In genomic region chr19:46492841-46493235, GRCh38 we compare ENCODE assay signal across 14 cellular contexts. TPM values are rescaled to one million over a fixed set of nuclear protein-coding genes. Genes with fewer than 3 reads are reported as not detected.
DNase-seq lines count a peak whose midpoint lies in the region; ATAC-seq and TF ChIP-seq lines count a peak whose summit lies in the region.
"Had no signal": no experiment of that assay in that cellular context is flagged by ENCODE, and none has a peak within 500 bp of the region (broad histone marks: within the 10 kb centered on the region; RNA-seq: fewer than 3 reads in every experiment).

No MANE protein-coding gene starts in this region.

- H3K36me3 ChIP-seq in mesendoderm (ENCODE audit: control insufficient read depth, insufficient read depth, low read length) (no peaks in the 10 kb centered on the region), thoracic aorta (no peaks in the 10 kb centered on the region)
- H3K36me3 ChIP-seq: HAP-1 had no signal

- H3K79me1 ChIP-seq in mesendoderm (ENCODE audit: low read length) = no peaks in the 10 kb centered on the region

- no peaks in the 10 kb centered on the region for H3K79me2 ChIP-seq in mesendoderm (ENCODE audit: control insufficient read depth, insufficient read depth, low read length)

- peaks cover 82% of the 10 kb centered on the region for H3K27me3 Mint-ChIP-seq in activated T-cell treated with anti-CD3 and anti-CD28 coated beads, Interleukin-2, amount 50 U/mL, for 24 hours
- H3K27me3 Mint-ChIP-seq in central memory CD8-positive, alpha-beta T cell = peaks cover 75% of the 10 kb centered on the region
- peaks cover 50% of the 10 kb centered on the region for H3K27me3 Mint-ChIP-seq in type B pancreatic cell

- peaks cover 26% of the 10 kb centered on the region for H3K4me1 Mint-ChIP-seq in activated T-cell treated with anti-CD3 and anti-CD28 coated beads, Interleukin-2, amount 50 U/mL, for 24 hours (ENCODE audit: low read depth)
- peaks cover 21% of the 10 kb centered on the region for H3K4me1 Mint-ChIP-seq in central memory CD8-positive, alpha-beta T cell
- H3K4me1 Mint-ChIP-seq in type B pancreatic cell (ENCODE audit: unreplicated experiment) = peaks cover 17% of the 10 kb centered on the region

- H2BK15ac ChIP-seq in mesendoderm (replicated peaks; ENCODE audit: low read depth) = no peak overlapping the region

- peak overlapping the region; percentile 24 for H3K4me2 ChIP-seq in mesendoderm (ENCODE audit: low read length)

- H3K27ac Mint-ChIP-seq in activated T-cell treated with anti-CD3 and anti-CD28 coated beads, Interleukin-2, amount 50 U/mL, for 24 hours = no peak overlapping the region
- no peak overlapping the region for H3K27ac Mint-ChIP-seq in central memory CD8-positive, alpha-beta T cell (ENCODE audit: low read depth)
- H3K27ac Mint-ChIP-seq in type B pancreatic cell = no peak overlapping the region
- H3K27ac Mint-ChIP-seq: activated T-helper 2 cell treated with anti-CD3 and anti-CD28 coated beads, Interferon-gamma antibody, Interleukin-2, Interleukin-4, amounts not matched to agents 10 μg/mL and 5 μg/mL and 100 μg/mL, durations not matched to agents 14 hours and 24 hours and 36 hours had no signal

- H2AK5ac ChIP-seq in mesendoderm (ENCODE audit: low read length) = no peak overlapping the region

- H4K5ac ChIP-seq in mesendoderm (ENCODE audit: low read length) = no peak overlapping the region

- no peak overlapping the region for H3K18ac ChIP-seq in mesendoderm (ENCODE audit: low read length)

- ATAC-seq in central memory CD8-positive, alpha-beta T cell (replicated peaks; ENCODE audit: extremely low read depth, poor library complexity, severe bottlenecking) = no peak
- ATAC-seq in thoracic aorta (ENCODE audit: insufficient number of reproducible peaks, low FRiP score, low read depth) = no peak

- peaks cover 50% of the 10 kb centered on the region for H3K27me3 ChIP-seq in mesendoderm (ENCODE audit: insufficient read depth, low read length, poor library complexity)
- no peaks in the 10 kb centered on the region for H3K27me3 ChIP-seq in thoracic aorta (replicated peaks; ENCODE audit: insufficient read depth)

- H3K56ac ChIP-seq in mesendoderm (ENCODE audit: low read length) = peak overlapping the region; percentile 52

- H3K23ac ChIP-seq in mesendoderm (ENCODE audit: low read length) = no peak overlapping the region

- H3K4me1 ChIP-seq in mesendoderm (ENCODE audit: control insufficient read depth, low read depth, low read length) = no peaks in the 10 kb centered on the region
- H3K4me1 ChIP-seq in thoracic aorta (ENCODE audit: control insufficient read depth in 1 of 2, low read depth in 2 of 2) = peaks cover 25 to 59% of the 10 kb centered on the region in 2 donors
- H3K4me1 ChIP-seq: HAP-1 had no signal

- H3K4me3 ChIP-seq in mesendoderm (ENCODE audit: low read length) = no peak overlapping the region
- H3K4me3 ChIP-seq in thoracic aorta = peak overlapping the region; percentile 68
- H3K4me3 ChIP-seq: HAP-1 had no signal

- no peak overlapping the region for H3K4ac ChIP-seq in mesendoderm (ENCODE audit: low read depth, low read length)

- no peaks in the 10 kb centered on the region for H3K9me3 Mint-ChIP-seq in activated T-cell treated with anti-CD3 and anti-CD28 coated beads, Interleukin-2, amount 50 U/mL, for 24 hours
- no peaks in the 10 kb centered on the region for H3K9me3 Mint-ChIP-seq in central memory CD8-positive, alpha-beta T cell
- H3K9me3 Mint-ChIP-seq in type B pancreatic cell = no peaks in the 10 kb centered on the region
- H3K9me3 Mint-ChIP-seq: activated T-helper 2 cell treated with anti-CD3 and anti-CD28 coated beads, Interferon-gamma antibody, Interleukin-2, Interleukin-4, amounts not matched to agents 10 μg/mL and 5 μg/mL and 100 μg/mL, durations not matched to agents 14 hours and 24 hours and 36 hours had no signal

- peak overlapping the region; percentile 39 for H3K4me3 Mint-ChIP-seq in activated T-cell treated with anti-CD3 and anti-CD28 coated beads, Interleukin-2, amount 50 U/mL, for 24 hours
- peak overlapping the region; percentile 61 for H3K4me3 Mint-ChIP-seq in central memory CD8-positive, alpha-beta T cell
- no peak overlapping the region for H3K4me3 Mint-ChIP-seq in type B pancreatic cell

- no peak overlapping the region for H2BK120ac ChIP-seq in mesendoderm (ENCODE audit: low read depth, low read length)

- H3K36me3 Mint-ChIP-seq in activated T-cell treated with anti-CD3 and anti-CD28 coated beads, Interleukin-2, amount 50 U/mL, for 24 hours (ENCODE audit: low read depth) = no peaks in the 10 kb centered on the region
- H3K36me3 Mint-ChIP-seq in central memory CD8-positive, alpha-beta T cell (ENCODE audit: insufficient read depth) = peaks cover 3% of the 10 kb centered on the region
- H3K36me3 Mint-ChIP-seq in type B pancreatic cell = no peaks in the 10 kb centered on the region

- H2BK5ac ChIP-seq in mesendoderm (ENCODE audit: low read length) = no peak overlapping the region

- WGBS in mesendoderm (ENCODE audit: extremely low coverage, insufficient coverage, low lambda C conversion rate) = no CpG with 5 or more reads among the region's 17 CpGs

- peak overlapping the region; percentile 21 for H3K9ac ChIP-seq in mesendoderm (ENCODE audit: low read length)

- DNase-seq in activated T-cell treated with anti-CD3 and anti-CD28 coated beads, Interleukin-2, amount 50 U/mL, for 24 hours = no peak
- DNase-seq in activated T-cell treated with anti-CD3 and anti-CD28 coated beads, Interleukin-2, amount 50 U/mL, for 48 hours = no peak
- DNase-seq in central memory CD8-positive, alpha-beta T cell (ENCODE audit: low spot score in 2 of 2) = no peak
- DNase-seq in mesendoderm (no peak), thoracic aorta (ENCODE audit: low spot score) (no peak), NCI-H526 (lab: John Stamatoyannopoulos, UW) (no peak), type B pancreatic cell (ENCODE audit: extremely low spot score, unreplicated experiment) (no peak), NCI-H1092 treated with DMSO at 0.1 percent for 48 hours (lab: John Stamatoyannopoulos, UW) (no peak)
- DNase-seq: effector CD4-positive, alpha-beta T cell; NCI-H1436 treated with DMSO at 0.1 percent for 48 hours; posterior cingulate gyrus had no signal

- TF ChIP-seq CTCF in thoracic aorta (IDR thresholded peaks at IDR 0.05) (no peak), type B pancreatic cell (conservative IDR thresholded peaks at IDR 0.05) (no peak)

- H4K8ac ChIP-seq in mesendoderm (ENCODE audit: low read depth, low read length) = no peak overlapping the region

- H3K27ac ChIP-seq in mesendoderm (ENCODE audit: low read depth, low read length) (no peak overlapping the region), thoracic aorta (peak overlapping the region; percentile 30 to 47)
- H3K27ac ChIP-seq: HL-60 had no signal

- no peaks in the 10 kb centered on the region for H3K9me3 ChIP-seq in thoracic aorta
- H3K9me3 ChIP-seq: HAP-1 had no signal

RNA-seq across cellular contexts. Expression of gene PNMA8B, which starts 2.8 kb away (rescaled TPM):
- 0.10 TPM for polyA plus RNA-seq in mesendoderm (2013, experiment 1 of 2)
- polyA plus RNA-seq in mesendoderm (2013, experiment 2 of 2) = 0.15 TPM
- total RNA-seq in thoracic aorta (1 to 10 TPM; 4.4 to 4.9 TPM), type B pancreatic cell (ENCODE audit: low replicate concordance) (0.17 and 2.4 TPM in 2 replicates)
- total RNA-seq: activated T-helper 2 cell treated with anti-CD3 and anti-CD28 coated beads, Interferon-gamma antibody, Interleukin-2, Interleukin-4, amounts not matched to agents 10 μg/mL and 5 μg/mL and 100 μg/mL, durations not matched to agents 14 hours and 24 hours and 36 hours had no signal

RNA-seq across cellular contexts. Expression of gene PNMA8A, which starts 21.5 kb away (rescaled TPM):
- polyA plus RNA-seq in mesendoderm (2013, experiment 1 of 2) = 12.5 TPM
- polyA plus RNA-seq in mesendoderm (2013, experiment 2 of 2) = 13.0 TPM
- total RNA-seq in thoracic aorta = 10 to 100 TPM in 1 of 2 donors, 1 to 10 TPM in 1; 5.1 to 14.6 TPM
- total RNA-seq in type B pancreatic cell (ENCODE audit: low replicate concordance) = 6.7 and 21.9 TPM in 2 replicates
- total RNA-seq: activated T-helper 2 cell treated with anti-CD3 and anti-CD28 coated beads, Interferon-gamma antibody, Interleukin-2, Interleukin-4, amounts not matched to agents 10 μg/mL and 5 μg/mL and 100 μg/mL, durations not matched to agents 14 hours and 24 hours and 36 hours had no signal
